Comparison of ENCODE assay signal across 8 cellular contexts in genomic region chr11:78000193-78000592, GRCh38. TPM values are rescaled to one million over a fixed set of nuclear protein-coding genes. Genes with fewer than 3 reads are reported as not detected.
A peak's percentile ranks its signal among the peaks of the same experiment; 100 is the strongest.
DNase-seq lines count a peak whose midpoint lies in the region; ATAC-seq and TF ChIP-seq lines count a peak whose summit lies in the region.

No MANE protein-coding gene starts in this region.

- H3K9ac ChIP-seq in GM23248 (no peak overlapping the region), SU-DHL-6 (ENCODE audit: low read length) (no peak overlapping the region)

- peaks cover 3% of the 10 kb centered on the region for H3K4me1 ChIP-seq in GM23248 (ENCODE audit: insufficient read depth)

- H3K79me2 ChIP-seq in GM23248 (ENCODE audit: insufficient read depth) (no peaks in the 10 kb centered on the region), SU-DHL-6 (ENCODE audit: insufficient read depth, low read length) (no peaks in the 10 kb centered on the region; the same call in 1 of the 2 replicates)

- H3K27me3 ChIP-seq in GM23248 (replicated peaks; ENCODE audit: insufficient read depth): 0 out of 2 replicates have a peak, but pooled peaks cover 7% of the 10 kb centered on the region
- no peaks in the 10 kb centered on the region for H3K27me3 ChIP-seq in SU-DHL-6 (ENCODE audit: low read length)
- H3K27me3 ChIP-seq in brain microvascular endothelial cell (replicated peaks): no peaks in the 10 kb centered on the region

- TF ChIP-seq CTCF in SU-DHL-6 (IDR thresholded peaks at IDR 0.05; ENCODE audit: insufficient read depth, low read length, poor library complexity, severe bottlenecking): peak; percentile 56
- peak; percentile 79 for TF ChIP-seq CTCF in brain microvascular endothelial cell (IDR thresholded peaks at IDR 0.05; ENCODE audit: low read depth, low read length, missing control alignments)

- H3K27ac ChIP-seq in GM23248 (no peak overlapping the region), SU-DHL-6 (ENCODE audit: low read depth, low read length) (no peak overlapping the region), brain microvascular endothelial cell (no peak overlapping the region)

- H3K9me2 ChIP-seq in GM23248 (ENCODE audit: insufficient read depth) (no peaks in the 10 kb centered on the region), SU-DHL-6 (replicated peaks; ENCODE audit: insufficient read depth, low read length) (no peaks in the 10 kb centered on the region)

- WGBS in GM23248 (ENCODE audit: low coverage in 1 of 2, low lambda C conversion rate in 2 of 2, missing lambda C conversion rate in 2 of 2), 2 experiments: 17 to 33% methylated on average over 1 of the region's 1 CpG

- H2AFZ ChIP-seq in GM23248 (no peak overlapping the region), SU-DHL-6 (ENCODE audit: low read depth, low read length, severe bottlenecking) (peak overlapping the region; percentile 1)

- H3K9me3 ChIP-seq in GM23248 (ENCODE audit: low read depth) (no peaks in the 10 kb centered on the region), SU-DHL-6 (ENCODE audit: insufficient read depth, low read length) (no peaks in the 10 kb centered on the region)

- no peak for ATAC-seq in HG02588 (IDR thresholded peaks at IDR 0.05; ENCODE audit: unreplicated experiment)

- H3K36me3 ChIP-seq in GM23248 (ENCODE audit: low read depth) (no peaks in the 10 kb centered on the region), SU-DHL-6 (ENCODE audit: low read length) (no peaks in the 10 kb centered on the region), brain microvascular endothelial cell (replicated peaks) (no peaks in the 10 kb centered on the region)

- H4K20me1 ChIP-seq in GM23248 (ENCODE audit: insufficient read depth): no peaks in the 10 kb centered on the region
- H4K20me1 ChIP-seq in SU-DHL-6 (ENCODE audit: low read depth, low read length): no peaks in the 10 kb centered on the region

- no peak overlapping the region for H3K4me2 ChIP-seq in GM23248 (ENCODE audit: unreplicated experiment)
- H3K4me2 ChIP-seq in SU-DHL-6 (ENCODE audit: low read depth, low read length, poor library complexity, severe bottlenecking): no peak overlapping the region

- peak; percentile 70 for DNase-seq in D341Med (ENCODE audit: low spot score)
- peak; percentile 76 for DNase-seq in GM23248
- peak; percentile 85 for DNase-seq in NCI-H146 (lab: John Stamatoyannopoulos, UW)
- peak; percentile 57 for DNase-seq in brain microvascular endothelial cell
- DNase-seq in iris pigment epithelial cell (ENCODE audit: low read depth): peak; percentile 76
- DNase-seq in stimulated activated CD4-positive, alpha-beta T cell treated with anti-CD3 and anti-CD28 coated beads, Interleukin-4, amount 100 ng/mL, for 24 hours: peak; percentile 49

- peaks cover 6% of the 10 kb centered on the region for H3F3A ChIP-seq in GM23248 (ENCODE audit: insufficient read depth)
- no peaks in the 10 kb centered on the region for H3F3A ChIP-seq in SU-DHL-6 (ENCODE audit: insufficient read depth)

- in situ Hi-C loops in GM23248 (cut with MboI): no loop called here
- in situ Hi-C loops in brain microvascular endothelial cell (cut with HindIII; ENCODE audit: low pct_ligation_motif_present, low sequenced_read_pairs): no loop called here

- H3K4me3 ChIP-seq in GM23248 (no peak overlapping the region), SU-DHL-6 (ENCODE audit: insufficient read depth, low read length, poor library complexity, severe bottlenecking) (no peak overlapping the region), brain microvascular endothelial cell (ENCODE audit: low read depth, low read length) (no peak overlapping the region)

RNA-seq across cellular contexts. Expression of gene INTS4, which starts 5.7 kb away (rescaled TPM):
- total RNA-seq in GM23248 (2014; rRNA removed; shearing (Covaris generic)): 27.3 and 29.3 TPM in 2 replicates
- polyA plus RNA-seq in GM23248 (2016; fragmentation: Nextera tagmentation; extraction: Ambion mirVana): 25.8 and 27.0 TPM in 2 replicates

RNA-seq across cellular contexts. Expression of gene KCTD14, which starts 22.9 kb away (rescaled TPM):
- total RNA-seq in GM23248 (2014; rRNA removed; shearing (Covaris generic)): 0.63 and 1.4 TPM in 2 replicates
- polyA plus RNA-seq in GM23248 (2016; fragmentation: Nextera tagmentation; extraction: Ambion mirVana): 0.85 and 1.0 TPM in 2 replicates
